In the genomic region with DNA sequence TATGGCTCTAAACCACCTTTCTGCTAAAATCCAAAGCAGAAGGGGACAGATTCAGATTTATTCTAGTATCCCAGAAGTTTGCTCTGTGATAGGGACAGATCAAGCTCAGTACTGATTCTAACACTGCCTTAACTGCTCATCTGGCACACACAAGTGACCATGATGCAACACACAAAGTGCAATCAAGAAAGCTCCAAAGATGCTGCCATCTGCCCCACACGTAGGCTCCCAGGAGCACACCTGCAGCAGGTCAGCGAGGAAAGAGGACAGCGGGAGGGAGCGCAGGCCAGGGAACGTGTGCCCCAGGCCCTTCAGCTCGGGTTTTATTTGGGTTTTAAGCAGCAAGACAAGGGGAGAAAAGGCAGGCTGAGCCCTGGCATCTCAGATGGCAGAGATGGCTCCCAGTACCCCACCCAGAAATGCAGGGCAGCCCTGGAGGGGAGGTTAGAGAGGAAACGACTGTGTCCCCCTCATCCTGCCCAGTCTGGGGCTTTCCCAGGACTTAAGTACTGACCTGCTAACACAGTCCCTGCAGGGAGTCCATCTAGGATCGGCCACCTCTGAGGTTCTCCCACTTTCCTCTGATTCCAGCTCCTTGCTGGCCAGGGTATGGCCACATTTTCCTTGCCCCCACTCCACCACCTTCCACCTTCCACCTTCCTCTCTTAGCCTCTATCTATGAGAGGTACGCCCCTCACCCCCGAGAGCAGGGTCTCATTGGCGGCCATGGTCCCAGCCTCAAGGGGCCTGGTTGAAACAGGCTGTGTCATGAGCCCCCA, we compare ENCODE assay signal across 8 cellular contexts. TPM values are rescaled to one million over a fixed set of nuclear protein-coding genes. Genes with fewer than 3 reads are reported as not detected.
A peak's percentile ranks its signal among the peaks of the same experiment; 100 is the strongest.
DNase-seq lines count a peak whose midpoint lies in the region; ATAC-seq and TF ChIP-seq lines count a peak whose summit lies in the region.

No MANE protein-coding gene starts in this region.

- intact Hi-C loops in A673 (cut with micrococcal nuclease; ENCODE audit: unreplicated experiment): no loop called here
- intact Hi-C loops in body of pancreas (cut with DNase I): no loop called here
- intact Hi-C loops in left colon (cut with DNase I, micrococcal nuclease): loop anchor here in 1 of 2 donors (10.0 kb wide), 1 partner anchor 69 kb away; no protein-coding TSS in a partner anchor

- peak overlapping the region; percentile 98 for H3K9ac ChIP-seq in mesendoderm (ENCODE audit: low read length)

- H3K79me2 ChIP-seq in mesendoderm (ENCODE audit: control insufficient read depth, insufficient read depth, low read length): peaks cover 40% of the 10 kb centered on the region

- H3K4me3 ChIP-seq in A673 (ENCODE audit: low read depth, low read length, poor library complexity, severe bottlenecking) (peak overlapping the region; percentile 100), HEK293 (ENCODE audit: low read depth, low read length) (peak overlapping the region; percentile 59), body of pancreas (peak overlapping the region; percentile 31 to 89), mesendoderm (ENCODE audit: low read length) (peak overlapping the region; percentile 97)

- no peak overlapping the region for H2AK5ac ChIP-seq in mesendoderm (ENCODE audit: low read length)

- CTCF ChIA-PET in A673 (lab: Charles Lee): interaction anchor here (0.7 to 1.0 kb wide), 2 partner anchors 12 to 63 kb away, joined by 3 read pairs; no protein-coding TSS in a partner anchor
- CTCF ChIA-PET in HEK293 (lab: Yijun Ruan, JAX): interaction anchor here (0.8 to 1.9 kb wide), 5 partner anchors 17 to 54 kb away, joined by 3 to 6 read pairs (median 4); no protein-coding TSS in a partner anchor

- H3K36me3 ChIP-seq in A673 (ENCODE audit: insufficient read depth, low read length, poor library complexity, severe bottlenecking): peaks cover 24% of the 10 kb centered on the region
- peaks cover 0 to 47% of the 10 kb centered on the region in 2 experiments; a peak in 1 of 3 replicates for H3K36me3 ChIP-seq in HEK293 (ENCODE audit: control insufficient read depth in 2 of 2, insufficient read depth in 1 of 2, low read length in 2 of 2)
- peaks cover 0 to under 1% of the 10 kb centered on the region in 2 donors for H3K36me3 ChIP-seq in body of pancreas (replicated peaks in 1 of 2; ENCODE audit: insufficient read depth in 1 of 2, low read depth in 2 of 2)
- H3K36me3 ChIP-seq in mesendoderm (ENCODE audit: control insufficient read depth, insufficient read depth, low read length): peaks cover 5% of the 10 kb centered on the region

- peak overlapping the region; percentile 56 for H3K4ac ChIP-seq in mesendoderm (ENCODE audit: low read depth, low read length)

- DNase-seq in A673 (ENCODE audit: low spot score) (no peak), body of pancreas (no peak), mesendoderm (peak; percentile 16), left colon (no peak), amygdala (lab: John Stamatoyannopoulos, UW) (no peak)

- H3K9me3 ChIP-seq in A673 (ENCODE audit: low read depth, low read length, poor library complexity, severe bottlenecking) (no peaks in the 10 kb centered on the region), HEK293 (ENCODE audit: control insufficient read depth, insufficient read depth, low read depth, low read length) (no peaks in the 10 kb centered on the region), body of pancreas (no peaks in the 10 kb centered on the region)

- H3K18ac ChIP-seq in mesendoderm (ENCODE audit: low read length): peak overlapping the region; percentile 57

- no peak overlapping the region for H3K23ac ChIP-seq in mesendoderm (ENCODE audit: low read length)

- WGBS in body of pancreas, 2 donors: 13 to 15% methylated on average over 11 of the region's 11 CpGs
- no CpG with 5 or more reads among the region's 11 CpGs for WGBS in mesendoderm (ENCODE audit: extremely low coverage, insufficient coverage, low lambda C conversion rate)

- H3K79me1 ChIP-seq in mesendoderm (ENCODE audit: low read length): peaks cover 33% of the 10 kb centered on the region

- no peak overlapping the region for H4K8ac ChIP-seq in mesendoderm (ENCODE audit: low read depth, low read length)

- H2BK5ac ChIP-seq in mesendoderm (ENCODE audit: low read length): no peak overlapping the region

- no TSS peak for BruUV-seq in A673 (replicated peaks; lab: Mats Ljungman, UMichigan)

- no peak for TF ChIP-seq POLR2A in body of pancreas (IDR thresholded peaks at IDR 0.05)

- no peak for ATAC-seq in body of pancreas
- no peak for ATAC-seq in left colon
- no peak for ATAC-seq in HG03520 (IDR thresholded peaks at IDR 0.05; ENCODE audit: unreplicated experiment)
- no peak for ATAC-seq in GM21529 (IDR thresholded peaks at IDR 0.05; ENCODE audit: unreplicated experiment)

- H2BK15ac ChIP-seq in mesendoderm (replicated peaks; ENCODE audit: low read depth): no peak overlapping the region

- H4K5ac ChIP-seq in mesendoderm (ENCODE audit: low read length): no peak overlapping the region

- no peak for TF ChIP-seq CTCF in A673 (conservative IDR thresholded peaks at IDR 0.05; ENCODE audit: low read depth, low read length)
- no peak for TF ChIP-seq CTCF in HEK293 (tag by site-specific recombination; IDR thresholded peaks at IDR 0.05)
- no peak for TF ChIP-seq CTCF in body of pancreas (IDR thresholded peaks at IDR 0.05)

- H2BK120ac ChIP-seq in mesendoderm (ENCODE audit: low read depth, low read length): no peak overlapping the region

- H3K27ac ChIP-seq in A673 (ENCODE audit: low read depth, low read length, poor library complexity, severe bottlenecking) (peak overlapping the region; percentile 93), HEK293 (ENCODE audit: extremely low read depth, low read depth, low read length) (no peak overlapping the region; the same call in 1 of the 2 replicates), body of pancreas (peak overlapping the region in 1 of 4 donors; percentile 43), mesendoderm (ENCODE audit: low read depth, low read length) (no peak overlapping the region)

- peak overlapping the region; percentile 44 for H3K4me2 ChIP-seq in mesendoderm (ENCODE audit: low read length)

- peak overlapping the region; percentile 99 for H3K56ac ChIP-seq in mesendoderm (ENCODE audit: low read length)

- H3K4me1 ChIP-seq in A673 (ENCODE audit: insufficient read depth, low read length, poor library complexity, severe bottlenecking) (peaks cover 9% of the 10 kb centered on the region), HEK293 (ENCODE audit: control insufficient read depth, insufficient read depth, low read length) (peaks cover 11% of the 10 kb centered on the region), body of pancreas (peaks cover 37% of the 10 kb centered on the region), mesendoderm (ENCODE audit: control insufficient read depth, low read depth, low read length) (peaks cover 9% of the 10 kb centered on the region)

- no peaks in the 10 kb centered on the region for H3K27me3 ChIP-seq in A673 (replicated peaks; ENCODE audit: insufficient read depth, low read depth, low read length, poor library complexity)
- no peaks in the 10 kb centered on the region for H3K27me3 ChIP-seq in body of pancreas
- H3K27me3 ChIP-seq in mesendoderm (ENCODE audit: insufficient read depth, low read length, poor library complexity): no peaks in the 10 kb centered on the region

- POLR2A ChIA-PET in A673 (lab: Charles Lee; ENCODE audit: low non-redundant PET): interaction anchor here (0.7 kb wide), 1 partner anchor 52 kb away, joined by 5 read pairs; no protein-coding TSS in a partner anchor
- POLR2A ChIA-PET in HEK293 (lab: Yijun Ruan, JAX): interaction anchor here (0.6 to 2.6 kb wide), 11 partner anchors 8 to 252 kb away, joined by 3 to 41 read pairs (median 5); a partner anchor contains a TSS

RNA-seq across cellular contexts. Expression of a gene that starts 1.2 kb away (rescaled TPM):
- total RNA-seq in A673 (2021): 41.8 and 46.6 TPM in 2 replicates
- 10 to 100 TPM; 14.0 to 24.4 TPM for total RNA-seq in body of pancreas
- 15.8 TPM for polyA plus RNA-seq in mesendoderm (2013, experiment 1 of 2)
- 15.4 TPM for polyA plus RNA-seq in mesendoderm (2013, experiment 2 of 2)
- 10 to 100 TPM; 34.8 to 36.5 TPM for total RNA-seq in left colon

RNA-seq across cellular contexts. Expression of a gene that starts 11.3 kb away (rescaled TPM):
- total RNA-seq in A673 (2021): 0.54 and 0.72 TPM in 2 replicates
- total RNA-seq in body of pancreas: 1 to 10 TPM in 1 of 2 donors, not detected in 1; 1.0 TPM
- polyA plus RNA-seq in mesendoderm (2013, experiment 1 of 2): 1.4 TPM
- 1.1 TPM for polyA plus RNA-seq in mesendoderm (2013, experiment 2 of 2)
- under 1 TPM in 1 of 2 donors, not detected in 1; 0.31 TPM for total RNA-seq in left colon
